1 cellular context compared by ENCODE assay signal in genomic region chr3:37214076-37214475, GRCh38.
TF ChIP-seq lines count a peak whose summit lies in the region.

No MANE protein-coding gene starts in this region.

TF ChIP-seq in WTC11, 78 proteins besides CTCF, POLR2A, EP300 and RAD21 (continued from another document):
- TF ChIP-seq, protein P1, sequence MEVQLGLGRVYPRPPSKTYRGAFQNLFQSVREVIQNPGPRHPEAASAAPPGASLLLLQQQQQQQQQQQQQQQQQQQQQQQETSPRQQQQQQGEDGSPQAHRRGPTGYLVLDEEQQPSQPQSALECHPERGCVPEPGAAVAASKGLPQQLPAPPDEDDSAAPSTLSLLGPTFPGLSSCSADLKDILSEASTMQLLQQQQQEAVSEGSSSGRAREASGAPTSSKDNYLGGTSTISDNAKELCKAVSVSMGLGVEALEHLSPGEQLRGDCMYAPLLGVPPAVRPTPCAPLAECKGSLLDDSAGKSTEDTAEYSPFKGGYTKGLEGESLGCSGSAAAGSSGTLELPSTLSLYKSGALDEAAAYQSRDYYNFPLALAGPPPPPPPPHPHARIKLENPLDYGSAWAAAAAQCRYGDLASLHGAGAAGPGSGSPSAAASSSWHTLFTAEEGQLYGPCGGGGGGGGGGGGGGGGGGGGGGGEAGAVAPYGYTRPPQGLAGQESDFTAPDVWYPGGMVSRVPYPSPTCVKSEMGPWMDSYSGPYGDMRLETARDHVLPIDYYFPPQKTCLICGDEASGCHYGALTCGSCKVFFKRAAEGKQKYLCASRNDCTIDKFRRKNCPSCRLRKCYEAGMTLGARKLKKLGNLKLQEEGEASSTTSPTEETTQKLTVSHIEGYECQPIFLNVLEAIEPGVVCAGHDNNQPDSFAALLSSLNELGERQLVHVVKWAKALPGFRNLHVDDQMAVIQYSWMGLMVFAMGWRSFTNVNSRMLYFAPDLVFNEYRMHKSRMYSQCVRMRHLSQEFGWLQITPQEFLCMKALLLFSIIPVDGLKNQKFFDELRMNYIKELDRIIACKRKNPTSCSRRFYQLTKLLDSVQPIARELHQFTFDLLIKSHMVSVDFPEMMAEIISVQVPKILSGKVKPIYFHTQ (CRISPR knock-in tag; IDR thresholded peaks at IDR 0.05), result no peak
- no peak for TF ChIP-seq NR2C2 (CRISPR knock-in tag; IDR thresholded peaks at IDR 0.05)
- no peak for TF ChIP-seq ZNF396 (CRISPR knock-in tag; IDR thresholded peaks at IDR 0.05; ENCODE audit: borderline replicate concordance)
- TF ChIP-seq PREB (CRISPR knock-in tag; IDR thresholded peaks at IDR 0.05; ENCODE audit: borderline replicate concordance), result no peak
- TF ChIP-seq, protein P2, sequence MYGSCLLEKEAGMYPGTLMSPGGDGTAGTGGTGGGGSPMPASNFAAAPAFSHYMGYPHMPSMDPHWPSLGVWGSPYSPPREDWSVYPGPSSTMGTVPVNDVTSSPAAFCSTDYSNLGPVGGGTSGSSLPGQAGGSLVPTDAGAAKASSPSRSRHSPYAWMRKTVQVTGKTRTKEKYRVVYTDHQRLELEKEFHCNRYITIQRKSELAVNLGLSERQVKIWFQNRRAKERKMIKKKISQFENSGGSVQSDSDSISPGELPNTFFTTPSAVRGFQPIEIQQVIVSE (CRISPR knock-in tag; IDR thresholded peaks at IDR 0.05; ENCODE audit: borderline replicate concordance), result no peak
TF ChIP-seq in WTC11: peak in this region for 0.
